1 cellular context compared by ENCODE assay signal in the genomic region with DNA sequence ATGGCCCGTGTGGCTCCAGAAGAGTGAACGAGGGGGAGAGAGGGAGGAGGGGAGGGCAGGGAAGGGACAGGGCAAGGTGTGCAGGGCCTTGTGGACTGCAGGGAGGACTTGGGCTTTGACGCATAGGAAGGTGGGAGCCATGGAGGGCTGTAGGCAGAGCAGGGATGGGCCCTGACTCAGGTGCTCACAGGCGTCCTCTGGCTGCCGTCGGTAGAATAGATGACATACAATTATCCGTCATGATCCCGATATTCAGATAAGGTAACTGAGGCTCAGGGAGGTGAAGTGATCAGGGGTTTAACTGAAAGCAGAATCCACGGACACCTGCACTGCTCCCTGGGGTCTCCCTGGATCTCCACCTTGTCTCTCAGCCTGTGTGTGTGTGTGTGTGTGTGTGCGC.
TF ChIP-seq lines count a peak whose summit lies in the region.

No MANE protein-coding gene starts in this region.

TF ChIP-seq in HCT116, 20 proteins besides CTCF, POLR2A, EP300 and RAD21:
- TF ChIP-seq EZH2 (IDR thresholded peaks at IDR 0.05) (no peak), TCF7L2 (IDR thresholded peaks at IDR 0.05; ENCODE audit: borderline replicate concordance, extremely low read depth, insufficient read depth, insufficient read length) (no peak), JUND (IDR thresholded peaks at IDR 0.05) (no peak), CBX3 (IDR thresholded peaks at IDR 0.05; ENCODE audit: low read depth) (no peak), FOSL1 (IDR thresholded peaks at IDR 0.05; ENCODE audit: low read depth) (no peak), EZH2phosphoT487 (IDR thresholded peaks at IDR 0.05; ENCODE audit: borderline replicate concordance) (no peak), ELF1 (IDR thresholded peaks at IDR 0.05; ENCODE audit: borderline replicate concordance, low read depth) (no peak), CEBPB (IDR thresholded peaks at IDR 0.05; ENCODE audit: low read depth) (no peak), SIN3A (IDR thresholded peaks at IDR 0.05; ENCODE audit: low read depth) (no peak), POLR2AphosphoS5 (IDR thresholded peaks at IDR 0.05; ENCODE audit: low read depth, low read length) (no peak), YY1 (IDR thresholded peaks at IDR 0.05; ENCODE audit: extremely low read depth, insufficient replicate concordance, low read depth, low read length) (no peak), EGR1 (IDR thresholded peaks at IDR 0.05; ENCODE audit: low read depth) (no peak), SP1 (IDR thresholded peaks at IDR 0.05; ENCODE audit: low read depth) (no peak), ZNF274 (IDR thresholded peaks at IDR 0.05; ENCODE audit: low read depth, low read length) (no peak), ZFX (IDR thresholded peaks at IDR 0.05) (no peak), SRF (IDR thresholded peaks at IDR 0.05; ENCODE audit: low read depth) (no peak)
- TF ChIP-seq, protein P1, sequence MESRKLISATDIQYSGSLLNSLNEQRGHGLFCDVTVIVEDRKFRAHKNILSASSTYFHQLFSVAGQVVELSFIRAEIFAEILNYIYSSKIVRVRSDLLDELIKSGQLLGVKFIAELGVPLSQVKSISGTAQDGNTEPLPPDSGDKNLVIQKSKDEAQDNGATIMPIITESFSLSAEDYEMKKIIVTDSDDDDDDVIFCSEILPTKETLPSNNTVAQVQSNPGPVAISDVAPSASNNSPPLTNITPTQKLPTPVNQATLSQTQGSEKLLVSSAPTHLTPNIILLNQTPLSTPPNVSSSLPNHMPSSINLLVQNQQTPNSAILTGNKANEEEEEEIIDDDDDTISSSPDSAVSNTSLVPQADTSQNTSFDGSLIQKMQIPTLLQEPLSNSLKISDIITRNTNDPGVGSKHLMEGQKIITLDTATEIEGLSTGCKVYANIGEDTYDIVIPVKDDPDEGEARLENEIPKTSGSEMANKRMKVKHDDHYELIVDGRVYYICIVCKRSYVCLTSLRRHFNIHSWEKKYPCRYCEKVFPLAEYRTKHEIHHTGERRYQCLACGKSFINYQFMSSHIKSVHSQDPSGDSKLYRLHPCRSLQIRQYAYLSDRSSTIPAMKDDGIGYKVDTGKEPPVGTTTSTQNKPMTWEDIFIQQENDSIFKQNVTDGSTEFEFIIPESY (IDR thresholded peaks at IDR 0.05; ENCODE audit: extremely low read depth, insufficient replicate concordance, low read length) = no peak
- TF ChIP-seq, protein P2, sequence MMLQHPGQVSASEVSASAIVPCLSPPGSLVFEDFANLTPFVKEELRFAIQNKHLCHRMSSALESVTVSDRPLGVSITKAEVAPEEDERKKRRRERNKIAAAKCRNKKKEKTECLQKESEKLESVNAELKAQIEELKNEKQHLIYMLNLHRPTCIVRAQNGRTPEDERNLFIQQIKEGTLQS (IDR thresholded peaks at IDR 0.05) = no peak
- TF ChIP-seq, protein P3, sequence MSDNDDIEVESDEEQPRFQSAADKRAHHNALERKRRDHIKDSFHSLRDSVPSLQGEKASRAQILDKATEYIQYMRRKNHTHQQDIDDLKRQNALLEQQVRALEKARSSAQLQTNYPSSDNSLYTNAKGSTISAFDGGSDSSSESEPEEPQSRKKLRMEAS (IDR thresholded peaks at IDR 0.05) = no peak; the same call in 1 of the 2 replicates
- TF ChIP-seq, protein P4, sequence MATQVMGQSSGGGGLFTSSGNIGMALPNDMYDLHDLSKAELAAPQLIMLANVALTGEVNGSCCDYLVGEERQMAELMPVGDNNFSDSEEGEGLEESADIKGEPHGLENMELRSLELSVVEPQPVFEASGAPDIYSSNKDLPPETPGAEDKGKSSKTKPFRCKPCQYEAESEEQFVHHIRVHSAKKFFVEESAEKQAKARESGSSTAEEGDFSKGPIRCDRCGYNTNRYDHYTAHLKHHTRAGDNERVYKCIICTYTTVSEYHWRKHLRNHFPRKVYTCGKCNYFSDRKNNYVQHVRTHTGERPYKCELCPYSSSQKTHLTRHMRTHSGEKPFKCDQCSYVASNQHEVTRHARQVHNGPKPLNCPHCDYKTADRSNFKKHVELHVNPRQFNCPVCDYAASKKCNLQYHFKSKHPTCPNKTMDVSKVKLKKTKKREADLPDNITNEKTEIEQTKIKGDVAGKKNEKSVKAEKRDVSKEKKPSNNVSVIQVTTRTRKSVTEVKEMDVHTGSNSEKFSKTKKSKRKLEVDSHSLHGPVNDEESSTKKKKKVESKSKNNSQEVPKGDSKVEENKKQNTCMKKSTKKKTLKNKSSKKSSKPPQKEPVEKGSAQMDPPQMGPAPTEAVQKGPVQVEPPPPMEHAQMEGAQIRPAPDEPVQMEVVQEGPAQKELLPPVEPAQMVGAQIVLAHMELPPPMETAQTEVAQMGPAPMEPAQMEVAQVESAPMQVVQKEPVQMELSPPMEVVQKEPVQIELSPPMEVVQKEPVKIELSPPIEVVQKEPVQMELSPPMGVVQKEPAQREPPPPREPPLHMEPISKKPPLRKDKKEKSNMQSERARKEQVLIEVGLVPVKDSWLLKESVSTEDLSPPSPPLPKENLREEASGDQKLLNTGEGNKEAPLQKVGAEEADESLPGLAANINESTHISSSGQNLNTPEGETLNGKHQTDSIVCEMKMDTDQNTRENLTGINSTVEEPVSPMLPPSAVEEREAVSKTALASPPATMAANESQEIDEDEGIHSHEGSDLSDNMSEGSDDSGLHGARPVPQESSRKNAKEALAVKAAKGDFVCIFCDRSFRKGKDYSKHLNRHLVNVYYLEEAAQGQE (IDR thresholded peaks at IDR 0.05; ENCODE audit: low read depth) = no peak
